Comparison of ENCODE assay signal across 1 cellular context in genomic region chr18:74597662-74598349, GRCh38.
TF ChIP-seq lines count a peak whose summit lies in the region.

A gene with protein sequence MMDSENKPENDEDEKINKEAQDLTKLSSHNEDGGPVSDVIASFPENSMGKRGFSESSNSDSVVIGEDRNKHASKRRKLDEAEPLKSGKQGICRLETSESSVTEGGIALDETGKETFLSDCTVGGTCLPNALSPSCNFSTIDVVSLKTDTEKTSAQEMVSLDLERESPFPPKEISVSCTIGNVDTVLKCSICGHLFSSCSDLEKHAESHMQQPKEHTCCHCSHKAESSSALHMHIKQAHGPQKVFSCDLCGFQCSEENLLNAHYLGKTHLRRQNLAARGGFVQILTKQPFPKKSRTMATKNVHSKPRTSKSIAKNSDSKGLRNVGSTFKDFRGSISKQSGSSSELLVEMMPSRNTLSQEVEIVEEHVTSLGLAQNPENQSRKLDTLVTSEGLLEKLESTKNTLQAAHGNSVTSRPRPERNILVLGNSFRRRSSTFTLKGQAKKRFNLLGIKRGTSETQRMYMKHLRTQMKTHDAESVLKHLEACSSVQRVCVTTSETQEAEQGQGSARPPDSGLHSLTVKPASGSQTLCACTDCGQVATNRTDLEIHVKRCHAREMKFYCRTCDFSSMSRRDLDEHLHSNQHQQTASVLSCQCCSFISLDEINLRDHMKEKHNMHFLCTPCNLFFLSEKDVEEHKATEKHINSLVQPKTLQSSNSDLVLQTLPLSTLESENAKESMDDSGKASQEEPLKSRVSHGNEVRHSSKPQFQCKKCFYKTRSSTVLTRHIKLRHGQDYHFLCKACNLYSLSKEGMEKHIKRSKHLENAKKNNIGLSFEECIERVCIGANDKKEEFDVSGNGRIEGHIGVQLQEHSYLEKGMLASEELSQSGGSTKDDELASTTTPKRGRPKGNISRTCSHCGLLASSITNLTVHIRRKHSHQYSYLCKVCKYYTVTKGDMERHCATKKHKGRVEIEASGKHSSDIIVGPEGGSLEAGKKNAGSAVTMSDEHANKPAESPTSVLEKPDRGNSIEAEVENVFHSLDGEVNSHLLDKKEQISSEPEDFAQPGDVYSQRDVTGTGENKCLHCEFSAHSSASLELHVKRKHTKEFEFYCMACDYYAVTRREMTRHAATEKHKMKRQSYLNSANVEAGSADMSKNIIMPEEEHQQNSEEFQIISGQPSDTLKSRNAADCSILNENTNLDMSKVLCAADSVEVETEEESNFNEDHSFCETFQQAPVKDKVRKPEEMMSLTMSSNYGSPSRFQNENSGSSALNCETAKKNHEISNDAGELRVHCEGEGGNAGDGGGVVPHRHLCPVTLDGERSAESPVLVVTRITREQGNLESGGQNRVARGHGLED (N-terminal part only) (plus strand): TSS chr18:74597870. CDS start chr18:74631020, 33,150 bp downstream.

TF ChIP-seq in HepG2, 621 proteins besides CTCF, POLR2A, EP300 and RAD21 (continued from another document and continues in another):
- TF ChIP-seq HINFP (CRISPR knock-in tag; IDR thresholded peaks at IDR 0.05; ENCODE audit: low read depth) (no peak), RNF2 (conservative IDR thresholded peaks at IDR 0.05; ENCODE audit: low read depth) (0 out of 2 replicates have a peak, but pooled peaks have one; percentile 7), MED8 (CRISPR knock-in tag; IDR thresholded peaks at IDR 0.05; ENCODE audit: insufficient replicate concordance) (no peak), TBX2 (CRISPR knock-in tag; IDR thresholded peaks at IDR 0.05; ENCODE audit: borderline replicate concordance) (no peak), ZSCAN20 (CRISPR knock-in tag; IDR thresholded peaks at IDR 0.05; ENCODE audit: borderline replicate concordance) (0 out of 2 replicates have a peak, but pooled peaks have one; percentile 27), MZF1 (CRISPR knock-in tag; IDR thresholded peaks at IDR 0.05; ENCODE audit: borderline replicate concordance) (no peak), ZNF558 (CRISPR knock-in tag; IDR thresholded peaks at IDR 0.05; ENCODE audit: borderline replicate concordance) (0 out of 2 replicates have a peak, but pooled peaks have one; percentile 2), ZSCAN31 (CRISPR knock-in tag; IDR thresholded peaks at IDR 0.05; ENCODE audit: low read depth) (0 out of 2 replicates have a peak, but pooled peaks have one; percentile 43), RFX1 (IDR thresholded peaks at IDR 0.05) (no peak), GLMP (CRISPR knock-in tag; IDR thresholded peaks at IDR 0.05; ENCODE audit: borderline replicate concordance) (no peak), GATAD1 (CRISPR knock-in tag; IDR thresholded peaks at IDR 0.05) (peak; percentile 88), ZNF720 (CRISPR knock-in tag; IDR thresholded peaks at IDR 0.05) (no peak), ASH2L (IDR thresholded peaks at IDR 0.05; ENCODE audit: insufficient read length, low read depth, low read length) (peak; percentile 86), XBP1 (CRISPR knock-in tag; IDR thresholded peaks at IDR 0.05) (no peak), SAFB2 (CRISPR knock-in tag; IDR thresholded peaks at IDR 0.05; ENCODE audit: borderline replicate concordance, low read depth) (no peak), RNF219 (CRISPR knock-in tag; IDR thresholded peaks at IDR 0.05) (no peak), KAT7 (CRISPR knock-in tag; IDR thresholded peaks at IDR 0.05; ENCODE audit: borderline replicate concordance) (peak; percentile 34; the same call in 1 of the 2 replicates), SNAPC5 (CRISPR knock-in tag; IDR thresholded peaks at IDR 0.05; ENCODE audit: borderline replicate concordance) (0 out of 2 replicates have a peak, but pooled peaks have one; percentile 37), MXD1 (CRISPR knock-in tag; IDR thresholded peaks at IDR 0.05) (no peak), ZNF615 (CRISPR knock-in tag; IDR thresholded peaks at IDR 0.05; ENCODE audit: borderline replicate concordance) (0 out of 2 replicates have a peak, but pooled peaks have one; percentile 1), RAD51 (IDR thresholded peaks at IDR 0.05; ENCODE audit: borderline replicate concordance) (no peak), NFATC3 (CRISPR knock-in tag; IDR thresholded peaks at IDR 0.05) (0 out of 2 replicates have a peak, but pooled peaks have one; percentile 21), ETV6 (CRISPR knock-in tag; conservative IDR thresholded peaks at IDR 0.05) (no peak), AFF4 (CRISPR knock-in tag; IDR thresholded peaks at IDR 0.05) (no peak), RBAK (CRISPR knock-in tag; IDR thresholded peaks at IDR 0.05) (no peak), ZNF337 (CRISPR knock-in tag; IDR thresholded peaks at IDR 0.05; ENCODE audit: borderline replicate concordance, low read depth) (no peak), ZNF451 (CRISPR knock-in tag; IDR thresholded peaks at IDR 0.05) (no peak), ZBTB49 (CRISPR knock-in tag; IDR thresholded peaks at IDR 0.05; ENCODE audit: borderline replicate concordance) (no peak), ZSCAN30 (CRISPR knock-in tag; IDR thresholded peaks at IDR 0.05) (no peak), EED (CRISPR knock-in tag; IDR thresholded peaks at IDR 0.05) (no peak), ZNF446 (CRISPR knock-in tag; IDR thresholded peaks at IDR 0.05) (no peak), ZNF724P (CRISPR knock-in tag; IDR thresholded peaks at IDR 0.05; ENCODE audit: borderline replicate concordance) (0 out of 2 replicates have a peak, but pooled peaks have one; percentile 36), MEF2D (CRISPR knock-in tag; IDR thresholded peaks at IDR 0.05) (no peak), ZNF225 (CRISPR knock-in tag; IDR thresholded peaks at IDR 0.05) (no peak; the same call in 1 of the 2 replicates), MTF1 (CRISPR knock-in tag; IDR thresholded peaks at IDR 0.05) (no peak), ZNF839 (CRISPR knock-in tag; IDR thresholded peaks at IDR 0.05; ENCODE audit: borderline replicate concordance) (no peak)
- TF ChIP-seq, protein P1, sequence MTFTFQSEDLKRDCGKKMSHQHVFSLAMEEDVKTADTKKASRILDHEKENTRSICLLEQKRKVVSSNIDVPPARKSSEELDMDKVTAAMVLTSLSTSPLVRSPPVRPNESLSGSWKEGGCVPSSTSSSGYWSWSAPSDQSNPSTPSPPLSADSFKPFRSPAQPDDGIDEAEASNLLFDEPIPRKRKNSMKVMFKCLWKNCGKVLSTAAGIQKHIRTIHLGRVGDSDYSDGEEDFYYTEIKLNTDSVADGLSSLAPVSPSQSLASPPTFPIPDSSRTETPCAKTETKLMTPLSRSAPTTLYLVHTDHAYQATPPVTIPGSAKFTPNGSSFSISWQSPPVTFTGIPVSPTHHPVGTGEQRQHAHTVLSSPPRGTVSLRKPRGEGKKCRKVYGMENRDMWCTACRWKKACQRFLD (CRISPR knock-in tag; IDR thresholded peaks at IDR 0.05; ENCODE audit: borderline replicate concordance) = no peak
- TF ChIP-seq, protein P2, sequence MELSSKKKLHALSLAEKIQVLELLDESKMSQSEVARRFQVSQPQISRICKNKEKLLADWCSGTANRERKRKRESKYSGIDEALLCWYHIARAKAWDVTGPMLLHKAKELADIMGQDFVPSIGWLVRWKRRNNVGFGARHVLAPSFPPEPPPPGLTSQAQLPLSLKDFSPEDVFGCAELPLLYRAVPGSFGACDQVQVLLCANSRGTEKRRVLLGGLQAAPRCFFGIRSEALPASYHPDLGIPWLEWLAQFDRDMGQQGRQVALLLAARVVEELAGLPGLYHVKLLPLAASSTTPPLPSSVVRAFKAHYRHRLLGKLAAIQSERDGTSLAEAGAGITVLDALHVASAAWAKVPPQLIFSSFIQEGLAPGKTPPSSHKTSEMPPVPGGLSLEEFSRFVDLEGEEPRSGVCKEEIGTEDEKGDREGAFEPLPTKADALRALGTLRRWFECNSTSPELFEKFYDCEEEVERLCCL (CRISPR knock-in tag; IDR thresholded peaks at IDR 0.05; ENCODE audit: borderline replicate concordance) = no peak
- TF ChIP-seq, protein P3, sequence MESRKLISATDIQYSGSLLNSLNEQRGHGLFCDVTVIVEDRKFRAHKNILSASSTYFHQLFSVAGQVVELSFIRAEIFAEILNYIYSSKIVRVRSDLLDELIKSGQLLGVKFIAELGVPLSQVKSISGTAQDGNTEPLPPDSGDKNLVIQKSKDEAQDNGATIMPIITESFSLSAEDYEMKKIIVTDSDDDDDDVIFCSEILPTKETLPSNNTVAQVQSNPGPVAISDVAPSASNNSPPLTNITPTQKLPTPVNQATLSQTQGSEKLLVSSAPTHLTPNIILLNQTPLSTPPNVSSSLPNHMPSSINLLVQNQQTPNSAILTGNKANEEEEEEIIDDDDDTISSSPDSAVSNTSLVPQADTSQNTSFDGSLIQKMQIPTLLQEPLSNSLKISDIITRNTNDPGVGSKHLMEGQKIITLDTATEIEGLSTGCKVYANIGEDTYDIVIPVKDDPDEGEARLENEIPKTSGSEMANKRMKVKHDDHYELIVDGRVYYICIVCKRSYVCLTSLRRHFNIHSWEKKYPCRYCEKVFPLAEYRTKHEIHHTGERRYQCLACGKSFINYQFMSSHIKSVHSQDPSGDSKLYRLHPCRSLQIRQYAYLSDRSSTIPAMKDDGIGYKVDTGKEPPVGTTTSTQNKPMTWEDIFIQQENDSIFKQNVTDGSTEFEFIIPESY (CRISPR knock-in tag; IDR thresholded peaks at IDR 0.05) = no peak
